Comparison of ENCODE assay signal across 18 cellular contexts in genomic region chr2:235690082-235690808, GRCh38.
DNase-seq lines count a peak whose midpoint lies in the region; ATAC-seq lines count a peak whose summit lies in the region.
"Had no signal": no experiment of that assay in that cellular context is flagged by ENCODE, and none has a peak within 500 bp of the region (broad histone marks: within the 10 kb centered on the region; RNA-seq: fewer than 3 reads in every experiment).

No MANE protein-coding gene starts in this region.

- no peak overlapping the region for H3K9ac ChIP-seq in trophoblast cell (ENCODE audit: low read length)
- H3K9ac ChIP-seq: BLaER1 treated with 17β-estradiol and CSF1 and Interleukin-3, amounts not matched to agents 10 nM and 100 nM had no signal

- DNase-seq in NCI-H345 (lab: John Stamatoyannopoulos, UW) (peak; percentile 48), NCI-H345 treated with DMSO at 0.1 percent for 48 hours (lab: John Stamatoyannopoulos, UW; ENCODE audit: unreplicated experiment) (no peak), trophoblast cell (no peak), OCI-M2 (lab: John Stamatoyannopoulos, UW; ENCODE audit: unreplicated experiment) (no peak), D341Med (ENCODE audit: low spot score) (no peak), NCI-H1930 (lab: John Stamatoyannopoulos, UW) (no peak)
- no peak for DNase-seq in effector memory CD8-positive, alpha-beta T cell
- DNase-seq: 8988T, DMS153, EL, H7, KBM-7, NCI-H146, NCI-H510A, NCI-H82, SIG-M5 had no signal

- no peaks in the 10 kb centered on the region for H3K79me1 ChIP-seq in trophoblast cell (ENCODE audit: low read length)

- no peak overlapping the region for H3K23ac ChIP-seq in trophoblast cell (ENCODE audit: low read length)

- no peaks in the 10 kb centered on the region for H3K9me3 ChIP-seq in trophoblast cell (ENCODE audit: insufficient read depth, low read depth, low read length)
- H3K9me3 ChIP-seq: BLaER1 treated with 17β-estradiol and CSF1 and Interleukin-3, amounts not matched to agents 10 nM and 100 nM had no signal

- no peak overlapping the region for H4K8ac ChIP-seq in trophoblast cell (ENCODE audit: low read depth, low read length)

- no peaks in the 10 kb centered on the region for H3K79me2 ChIP-seq in trophoblast cell (ENCODE audit: control insufficient read depth, insufficient read depth, low read length, poor library complexity)

- no peak overlapping the region for H4K91ac ChIP-seq in trophoblast cell (ENCODE audit: low read depth, low read length)

- no peak overlapping the region for H2BK12ac ChIP-seq in trophoblast cell (ENCODE audit: low read length)

- no peak overlapping the region for H2AK5ac ChIP-seq in trophoblast cell (ENCODE audit: low read length)

- peaks cover 0 to 2% of the 10 kb centered on the region in 2 experiments for H3K4me1 ChIP-seq in trophoblast cell (ENCODE audit: control insufficient read depth in 1 of 2, insufficient read depth in 2 of 2, low read length in 2 of 2)

- no CpG with 5 or more reads among the region's 9 CpGs for WGBS in trophoblast cell (ENCODE audit: extremely low coverage, insufficient coverage, insufficient read length)

- H3K36me3 Mint-ChIP-seq in effector memory CD8-positive, alpha-beta T cell (ENCODE audit: insufficient read depth) = peaks cover 6% of the 10 kb centered on the region

- H3K4ac ChIP-seq in trophoblast cell (ENCODE audit: low read depth, low read length) = peak overlapping the region; percentile 22

- no peak overlapping the region for H3K4me3 ChIP-seq in trophoblast cell (ENCODE audit: low read depth, low read length)
- H3K4me3 ChIP-seq: BLaER1 treated with 17β-estradiol and CSF1 and Interleukin-3, amounts not matched to agents 10 nM and 100 nM had no signal

- no peak overlapping the region for H2BK5ac ChIP-seq in trophoblast cell (ENCODE audit: low read depth, low read length, poor library complexity)

- H2AFZ ChIP-seq in trophoblast cell (ENCODE audit: insufficient read depth, low read length, poor library complexity) = no peak overlapping the region

- no peak overlapping the region for H2BK120ac ChIP-seq in trophoblast cell (ENCODE audit: insufficient read depth, low read length, poor library complexity)

- H3K27me3 Mint-ChIP-seq in effector memory CD8-positive, alpha-beta T cell = no peaks in the 10 kb centered on the region

- H3K14ac ChIP-seq in trophoblast cell (ENCODE audit: low read length) = no peak overlapping the region

- H3K36me3 ChIP-seq in trophoblast cell (ENCODE audit: control insufficient read depth in 1 of 2, insufficient read depth in 2 of 2, low read length in 2 of 2) = no peaks in the 10 kb centered on the region
- H3K36me3 ChIP-seq: BLaER1 treated with 17β-estradiol and CSF1 and Interleukin-3, amounts not matched to agents 10 nM and 100 nM had no signal

- H4K12ac ChIP-seq in trophoblast cell (ENCODE audit: low read depth, low read length) = no peak overlapping the region

- H3K9me3 Mint-ChIP-seq in effector memory CD8-positive, alpha-beta T cell = no peaks in the 10 kb centered on the region

- peak overlapping the region in 1 of 2 donors; percentile 62 for H3K27ac Mint-ChIP-seq in effector memory CD8-positive, alpha-beta T cell

- H3K27me3 ChIP-seq in trophoblast cell (ENCODE audit: insufficient read depth, low read length) = no peaks in the 10 kb centered on the region

- H3K4me1 Mint-ChIP-seq in effector memory CD8-positive, alpha-beta T cell (ENCODE audit: low read depth in 2 of 2) = peaks cover 16 to 59% of the 10 kb centered on the region in 2 donors

- H3K4me3 Mint-ChIP-seq in effector memory CD8-positive, alpha-beta T cell = no peak overlapping the region

- H3K18ac ChIP-seq in trophoblast cell (ENCODE audit: low read length) = no peak overlapping the region

- H3K27ac ChIP-seq in trophoblast cell (ENCODE audit: low read depth, low read length) = no peak overlapping the region
- H3K27ac ChIP-seq: BLaER1 treated with 17β-estradiol and CSF1 and Interleukin-3, amounts not matched to agents 10 nM and 100 nM had no signal

- H3K4me2 ChIP-seq in trophoblast cell (ENCODE audit: low read length) = no peak overlapping the region

- peak; percentile 26 for ATAC-seq in effector memory CD8-positive, alpha-beta T cell (replicated peaks)
- ATAC-seq in GM18502 (IDR thresholded peaks at IDR 0.05; ENCODE audit: poor library complexity, unreplicated experiment) = no peak
